Comparison of ENCODE assay signal across 20 cellular contexts in the genomic region with DNA sequence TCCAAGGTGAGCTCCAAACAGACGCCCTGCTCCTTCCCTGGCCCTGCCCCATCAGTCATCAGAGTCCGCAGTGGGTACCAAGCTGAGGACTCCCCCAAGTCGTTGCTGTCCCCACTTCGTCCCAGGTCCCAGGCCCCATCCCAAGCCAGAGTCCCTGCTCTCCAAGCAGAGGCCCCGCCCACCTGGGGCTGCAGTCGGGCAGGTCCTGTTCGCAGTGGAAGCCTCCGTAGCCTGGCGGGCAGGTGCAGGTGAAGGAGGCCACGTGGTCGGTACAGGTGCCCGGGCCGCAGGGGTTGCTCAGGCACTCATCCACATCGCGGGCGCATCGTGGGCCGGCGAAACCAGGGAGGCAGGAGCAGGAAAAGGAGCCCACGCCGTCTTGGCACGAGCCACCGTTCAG. TPM values are rescaled to one million over a fixed set of nuclear protein-coding genes. Genes with fewer than 3 reads are reported as not detected.
DNase-seq lines count a peak whose midpoint lies in the region; ATAC-seq and TF ChIP-seq lines count a peak whose summit lies in the region.
"Had no signal": no experiment of that assay in that cellular context is flagged by ENCODE, and none has a peak within 500 bp of the region (broad histone marks: within the 10 kb centered on the region; RNA-seq: fewer than 3 reads in every experiment).

No MANE protein-coding gene starts in this region.

- CTCF ChIA-PET in Caco-2 (lab: Charles Lee), result interaction anchor here (0.6 kb wide), 1 partner anchor 373 kb away, joined by 16 read pairs; no protein-coding TSS in a partner anchor

- H4K12ac ChIP-seq in trophoblast cell (ENCODE audit: low read depth, low read length), result no peak overlapping the region

- H4K8ac ChIP-seq in trophoblast cell (ENCODE audit: low read depth, low read length), result no peak overlapping the region

- H3K4me3 ChIP-seq in trophoblast cell (ENCODE audit: low read depth, low read length), result no peak overlapping the region
- no peak overlapping the region for H3K4me3 ChIP-seq in Caco-2 (ENCODE audit: low read depth, low read length)
- H3K4me3 ChIP-seq: adrenal gland, smooth muscle cell had no signal

- BruUV-seq in Caco-2 (replicated peaks; lab: Mats Ljungman, UMichigan), result no TSS peak

- H3K4me1 ChIP-seq in trophoblast cell (ENCODE audit: control insufficient read depth in 1 of 2, insufficient read depth in 2 of 2, low read length in 2 of 2) (no peaks in the 10 kb centered on the region), Caco-2 (no peaks in the 10 kb centered on the region)
- H3K4me1 ChIP-seq: adrenal gland had no signal

- no peak for TF ChIP-seq CTCF in Caco-2 (IDR thresholded peaks at IDR 0.05; ENCODE audit: insufficient read depth in 1 of 2, low read depth in 1 of 2, low read length in 1 of 2, severe bottlenecking in 1 of 2, unreplicated experiment in 1 of 2)

- H2BK5ac ChIP-seq in trophoblast cell (ENCODE audit: low read depth, low read length, poor library complexity), result no peak overlapping the region

- H3K27ac Mint-ChIP-seq in Caco-2 (ENCODE audit: unreplicated experiment), result no peak overlapping the region
- H3K27ac Mint-ChIP-seq: activated B cell treated with CpG ODN at 0.5 μM for 24 hours; activated T-helper 17 cell treated with anti-CD3 and anti-CD28 coated beads, Interleukin-2, amount 50 U/mL, for 72 hours; T-cell had no signal

- H3K9ac ChIP-seq in trophoblast cell (ENCODE audit: low read length), result no peak overlapping the region

- no peak overlapping the region for H3K4me3 Mint-ChIP-seq in Caco-2 (ENCODE audit: unreplicated experiment)
- H3K4me3 Mint-ChIP-seq: activated B cell treated with CpG ODN at 0.5 μM for 24 hours; activated T-helper 17 cell treated with anti-CD3 and anti-CD28 coated beads, Interleukin-2, amount 50 U/mL, for 72 hours; T-cell had no signal

- intact Hi-C loops in Caco-2 (cut with micrococcal nuclease; ENCODE audit: unreplicated experiment), result no loop called here

- no peaks in the 10 kb centered on the region for H3K79me2 ChIP-seq in trophoblast cell (ENCODE audit: control insufficient read depth, insufficient read depth, low read length, poor library complexity)

- POLR2A ChIA-PET in Caco-2 (lab: Charles Lee), result interaction anchor here (0.7 kb wide), 1 partner anchor 197 kb away, joined by 3 read pairs; no protein-coding TSS in a partner anchor

- no peak overlapping the region for H3K4me2 ChIP-seq in trophoblast cell (ENCODE audit: low read length)
- H3K4me2 ChIP-seq: smooth muscle cell had no signal

- no peak overlapping the region for H3K14ac ChIP-seq in trophoblast cell (ENCODE audit: low read length)

- H3K27me3 Mint-ChIP-seq in Caco-2 (ENCODE audit: insufficient read depth, unreplicated experiment), result no peaks in the 10 kb centered on the region

- H3K27ac ChIP-seq in trophoblast cell (ENCODE audit: low read depth, low read length), result no peak overlapping the region
- H3K27ac ChIP-seq: adrenal gland had no signal

- no peaks in the 10 kb centered on the region for H3K79me1 ChIP-seq in trophoblast cell (ENCODE audit: low read length)

- no peak overlapping the region for H4K91ac ChIP-seq in trophoblast cell (ENCODE audit: low read depth, low read length)

- no peak overlapping the region for H2AK5ac ChIP-seq in trophoblast cell (ENCODE audit: low read length)

- WGBS in trophoblast cell (ENCODE audit: extremely low coverage, insufficient coverage, insufficient read length), result no CpG with 5 or more reads among the region's 23 CpGs

- no peak overlapping the region for H2AFZ ChIP-seq in trophoblast cell (ENCODE audit: insufficient read depth, low read length, poor library complexity)

- DNase-seq in NCI-H2107 treated with DMSO at 0.1 percent for 48 hours (lab: John Stamatoyannopoulos, UW; ENCODE audit: unreplicated experiment) (peak; percentile 34), NCI-H2107 (lab: John Stamatoyannopoulos, UW) (no peak), NCI-H2029 (lab: John Stamatoyannopoulos, UW) (peak; percentile 70), SW480 (ENCODE audit: low spot score) (peak; percentile 66), trophoblast cell (peak; percentile 19 to 44), Caco-2 (no peak), SIG-M5 treated with dmso at 0.1 percent for 504 hours (lab: John Stamatoyannopoulos, UW; ENCODE audit: unreplicated experiment) (no peak)
- DNase-seq: activated B cell treated with CpG ODN at 0.5 μM for 24 hours; central memory CD4-positive, alpha-beta T cell; foreskin fibroblast; KG1; posterior cingulate gyrus; T-cell had no signal

- no peak overlapping the region for H3K23ac ChIP-seq in trophoblast cell (ENCODE audit: low read length)

- ATAC-seq in HG02970 (IDR thresholded peaks at IDR 0.05; ENCODE audit: low FRiP score, unreplicated experiment), result no peak
- ATAC-seq: activated T-helper 17 cell treated with anti-CD3 and anti-CD28 coated beads, Interleukin-2, amount 50 U/mL, for 72 hours; T-cell had no signal

- no peak overlapping the region for H2BK12ac ChIP-seq in trophoblast cell (ENCODE audit: low read length)

- H3K27me3 ChIP-seq in trophoblast cell (ENCODE audit: insufficient read depth, low read length) (no peaks in the 10 kb centered on the region), Caco-2 (replicated peaks; ENCODE audit: control insufficient read depth, insufficient read depth, low read length) (no peaks in the 10 kb centered on the region)
- H3K27me3 ChIP-seq: adrenal gland had no signal

- no peak overlapping the region for H2BK120ac ChIP-seq in trophoblast cell (ENCODE audit: insufficient read depth, low read length, poor library complexity)

- no peaks in the 10 kb centered on the region for H3K4me1 Mint-ChIP-seq in Caco-2 (ENCODE audit: low read depth, unreplicated experiment)

- H3K9me3 Mint-ChIP-seq in Caco-2 (ENCODE audit: unreplicated experiment), result no peaks in the 10 kb centered on the region
- H3K9me3 Mint-ChIP-seq: activated B cell treated with CpG ODN at 0.5 μM for 24 hours; activated T-helper 17 cell treated with anti-CD3 and anti-CD28 coated beads, Interleukin-2, amount 50 U/mL, for 72 hours; T-cell had no signal

- no peak overlapping the region for H3K18ac ChIP-seq in trophoblast cell (ENCODE audit: low read length)

- no peak overlapping the region for H3K4ac ChIP-seq in trophoblast cell (ENCODE audit: low read depth, low read length)

- peaks cover 75% of the 10 kb centered on the region for H3K36me3 Mint-ChIP-seq in Caco-2 (ENCODE audit: insufficient read depth, unreplicated experiment)
- H3K36me3 Mint-ChIP-seq: T-cell had no signal

- no peaks in the 10 kb centered on the region for H3K9me3 ChIP-seq in trophoblast cell (ENCODE audit: insufficient read depth, low read depth, low read length)
- no peaks in the 10 kb centered on the region for H3K9me3 ChIP-seq in Caco-2
- H3K9me3 ChIP-seq: adrenal gland, transverse colon had no signal

- H3K36me3 ChIP-seq in trophoblast cell (ENCODE audit: control insufficient read depth in 1 of 2, insufficient read depth in 2 of 2, low read length in 2 of 2), result peaks cover 56 to 58% of the 10 kb centered on the region in 2 experiments
- peaks cover 1% of the 10 kb centered on the region for H3K36me3 ChIP-seq in Caco-2 (ENCODE audit: control insufficient read depth, insufficient read depth, low read length)
- H3K36me3 ChIP-seq: adrenal gland, transverse colon had no signal

RNA-seq across cellular contexts. Expression of gene NOTCH3, which starts 19.4 kb away (rescaled TPM):
- 34.4 and 37.9 TPM in 2 replicates for polyA plus RNA-seq in trophoblast cell (2013)
- total RNA-seq in Caco-2 (2022), result 53.5 and 60.6 TPM in 2 replicates
- total RNA-seq: activated B cell treated with CpG ODN at 0.5 μM for 24 hours; activated CD8-positive, alpha-beta memory T cell treated with anti-CD3 and anti-CD28 coated beads for 36 hours had no signal

RNA-seq across cellular contexts. Expression of gene EPHX3, which starts 50.9 kb away (rescaled TPM):
- polyA plus RNA-seq in trophoblast cell (2013), result 4.4 and 4.7 TPM in 2 replicates
- 0.97 and 1.2 TPM in 2 replicates for total RNA-seq in Caco-2 (2022)
- total RNA-seq: activated B cell treated with CpG ODN at 0.5 μM for 24 hours, myocyte, transverse colon had no signal

Comparison
In these comparisons a context has a peak if more than half of its experiments do, and no peak if none do; other contexts are left out.
1. DNase-seq: peak in NCI-H2107 treated with DMSO at 0.1 percent for 48 hours (single experiment), NCI-H2029 (single experiment), SW480 (single experiment) and trophoblast cell (2 of 2); none in NCI-H2107 (single experiment), Caco-2 (0 of 2) and SIG-M5 treated with dmso at 0.1 percent for 504 hours (single experiment).